ENCODE assay signal across 32 cellular contexts in the genomic region with DNA sequence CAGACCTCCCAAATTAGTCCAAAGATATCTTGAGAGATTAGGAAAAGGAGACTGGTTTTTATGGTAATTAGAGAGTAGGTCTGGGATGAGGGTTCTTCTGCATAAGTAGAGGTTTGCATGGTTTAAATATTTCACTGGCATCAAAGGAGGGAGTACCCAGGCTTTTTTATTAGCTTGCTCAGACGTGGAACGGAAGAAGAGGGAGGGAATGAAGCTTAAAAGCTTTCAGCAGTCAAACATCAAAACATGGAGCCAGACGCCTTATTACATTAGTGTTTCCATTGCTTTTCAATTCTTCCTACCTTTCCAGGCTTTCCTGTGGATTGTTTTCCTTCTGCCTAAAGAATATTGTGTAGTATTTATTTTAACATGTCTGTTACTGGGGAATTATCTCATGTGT.
"Had no signal": no experiment of that assay in that cellular context is flagged by ENCODE, and none has a peak within 500 bp of the region (broad histone marks: within the 10 kb centered on the region; RNA-seq: fewer than 3 reads in every experiment).

No MANE protein-coding gene starts in this region.

- DNase-seq: activated CD4-positive, alpha-beta T cell treated with anti-CD3 and anti-CD28 coated beads for 48 hours; activated CD4-positive, alpha-beta T cell treated with anti-CD3 and anti-CD28 coated beads, Interleukin-2, amount 50 U/mL, for 4 hours; activated CD4-positive, CD25-positive, alpha-beta regulatory T cell treated with anti-CD3 and anti-CD28 coated beads, Interleukin-2, amount 50 U/mL, for 72 hours; activated CD8-positive, alpha-beta memory T cell treated with anti-CD3 and anti-CD28 coated beads, Interleukin-2, amount 50 U/mL, for 48 hours; activated CD8-positive, alpha-beta T cell treated with anti-CD3 and anti-CD28 coated beads, Interleukin-2, amount 10 ng/mL, durations not matched to agents 7 days and 5 days; activated effector memory CD4-positive, alpha-beta T cell treated with Interleukin-2 at 50 U/mL for 16 hours; activated naive CD4-positive, alpha-beta T cell; activated T-cell treated with anti-CD3 and anti-CD28 coated beads, Interleukin-2, amount 50 U/mL, for 1 hour; aorta; body of pancreas; central memory CD4-positive, alpha-beta T cell; Karpas-422; MM.1S; NCI-H1105; NCI-H1436; NCI-H187 treated with DMSO at 0.1 percent for 48 hours; NCI-H2081 treated with DMSO at 0.1 percent for 48 hours; NCI-H446; NCI-H524; NCI-H774; OCI-M1; RPMI8226; SJCRH30; SW 1271 had no signal

- H3K27me3 ChIP-seq: body of pancreas, SJCRH30 had no signal

- H3K36me3 Mint-ChIP-seq: activated naive CD4-positive, alpha-beta T cell treated with anti-CD3 and anti-CD28 coated beads, Interleukin-2, amount 50 U/mL, for 24 hours; WTC11 had no signal

- H3K4me3 ChIP-seq: body of pancreas, K562, SJCRH30 had no signal

- H3K4me1 Mint-ChIP-seq: activated naive CD4-positive, alpha-beta T cell treated with anti-CD3 and anti-CD28 coated beads, Interleukin-2, amount 50 U/mL, for 24 hours had no signal

- H3K27ac ChIP-seq: body of pancreas, SJCRH30 had no signal

- H3K9me3 Mint-ChIP-seq: activated T-helper 1 cell treated with anti-CD3 and anti-CD28 coated beads, Interleukin-12 subunit alpha, Interleukin-12 subunit beta, Interleukin-2, Interleukin-4 antibody, amounts not matched to agents 30 ng/mL and 10 ng/mL and 1 ng/mL, durations not matched to agents 14 hours and 24 hours and 36 hours; T-helper 1 cell treated with Interleukin-12 subunit alpha and Interleukin-12 subunit beta and Interleukin-4 antibody, amounts not matched to agents 30 μg/mL and 1 μg/mL, for 36 hours; WTC11 had no signal

- H3K27ac Mint-ChIP-seq: activated CD8-positive, alpha-beta T cell treated with anti-CD3 and anti-CD28 coated beads, Interleukin-2, amount 10 ng/mL, durations not matched to agents 7 days and 5 days; activated naive CD4-positive, alpha-beta T cell treated with anti-CD3 and anti-CD28 coated beads, Interleukin-2, amount 50 U/mL, for 24 hours; activated T-helper 1 cell treated with anti-CD3 and anti-CD28 coated beads, Interleukin-12 subunit alpha, Interleukin-12 subunit beta, Interleukin-2, Interleukin-4 antibody, amounts not matched to agents 30 ng/mL and 10 ng/mL and 1 ng/mL, durations not matched to agents 14 hours and 24 hours and 36 hours; T-helper 1 cell treated with Interleukin-12 subunit alpha and Interleukin-12 subunit beta and Interleukin-4 antibody, amounts not matched to agents 30 μg/mL and 1 μg/mL, for 36 hours; WTC11 had no signal

- ATAC-seq: activated CD8-positive, alpha-beta T cell treated with anti-CD3 and anti-CD28 coated beads, Interleukin-2, amount 10 ng/mL, durations not matched to agents 7 days and 5 days; body of pancreas; K562; Panc1; Right ventricle myocardium inferior; SK-N-SH treated with all-trans-retinoic acid at 6 μM for 48 hours; WTC11 had no signal

- H3K4me1 ChIP-seq: body of pancreas, SJCRH30 had no signal

- H3K9me3 ChIP-seq: SJCRH30 had no signal

- H3K4me3 Mint-ChIP-seq: activated CD8-positive, alpha-beta T cell treated with anti-CD3 and anti-CD28 coated beads, Interleukin-2, amount 10 ng/mL, durations not matched to agents 7 days and 5 days; activated naive CD4-positive, alpha-beta T cell treated with anti-CD3 and anti-CD28 coated beads, Interleukin-2, amount 50 U/mL, for 24 hours; activated T-helper 1 cell treated with anti-CD3 and anti-CD28 coated beads, Interleukin-12 subunit alpha, Interleukin-12 subunit beta, Interleukin-2, Interleukin-4 antibody, amounts not matched to agents 30 ng/mL and 10 ng/mL and 1 ng/mL, durations not matched to agents 14 hours and 24 hours and 36 hours; T-helper 1 cell treated with Interleukin-12 subunit alpha and Interleukin-12 subunit beta and Interleukin-4 antibody, amounts not matched to agents 30 μg/mL and 1 μg/mL, for 36 hours; WTC11 had no signal

- H3K36me3 ChIP-seq: SJCRH30 had no signal
